Comparison of ENCODE assay signal across 8 cellular contexts in the genomic region with DNA sequence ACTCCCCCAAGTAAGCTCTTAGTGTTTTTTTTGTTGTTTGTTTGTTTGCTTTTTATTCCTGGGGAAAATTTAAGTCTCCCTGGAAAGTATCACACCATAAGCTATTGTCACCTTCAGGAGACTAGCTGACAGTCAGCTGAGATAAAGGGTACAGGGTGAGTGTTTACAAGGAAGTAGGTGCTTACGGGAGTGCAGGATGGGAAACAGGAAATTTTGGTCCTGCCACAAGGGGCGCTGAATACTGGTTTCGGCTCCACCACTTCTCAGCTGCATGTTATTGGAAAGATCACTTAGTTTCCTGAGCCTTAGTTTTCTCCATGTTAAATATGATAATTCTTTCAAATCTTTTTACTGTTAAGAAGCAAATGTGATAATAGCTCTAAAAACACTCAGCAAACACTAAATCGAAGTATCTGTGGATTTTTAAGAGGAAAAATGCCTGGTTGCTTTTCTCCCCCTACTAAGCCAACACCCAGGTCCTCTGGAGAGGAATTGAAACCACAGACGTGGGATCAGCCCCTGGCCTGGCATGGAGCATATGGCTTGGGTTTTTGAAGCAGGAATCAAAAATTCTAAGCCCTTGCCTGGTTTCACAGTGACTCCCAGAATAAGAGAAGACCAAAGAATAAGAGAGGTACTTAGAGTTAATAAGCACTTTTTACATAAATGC.
DNase-seq lines count a peak whose midpoint lies in the region; ATAC-seq and TF ChIP-seq lines count a peak whose summit lies in the region.

No MANE protein-coding gene starts in this region.

- no peaks in the 10 kb centered on the region for H3K36me3 ChIP-seq in lung (ENCODE audit: control insufficient read depth in 2 of 2, insufficient read depth in 2 of 2, low read length in 2 of 2)

- H3K4me1 ChIP-seq in lung (ENCODE audit: control insufficient read depth in 2 of 2, insufficient read depth in 2 of 2, low read length in 2 of 2), result no peaks in the 10 kb centered on the region

- DNase-seq in GM03348 (ENCODE audit: low spot score), result peak; percentile 75
- peak; percentile 45 for DNase-seq in SHP77 treated with DMSO at 0.1 percent for 48 hours (lab: John Stamatoyannopoulos, UW)
- DNase-seq in dermis microvascular lymphatic vessel endothelial cell (ENCODE audit: low read depth in 2 of 2), result peak; percentile 9 to 41
- DNase-seq in lung (ENCODE audit: low spot score), result peak; percentile 51

- peaks cover 0 to 2% of the 10 kb centered on the region in 2 donors for H3K9me3 ChIP-seq in lung (ENCODE audit: control insufficient read depth in 2 of 2, insufficient read depth in 1 of 2, low read length in 1 of 2)

- H3K27ac ChIP-seq in 22Rv1 (no peak overlapping the region), lung (ENCODE audit: low read depth in 1 of 2, low read length in 1 of 2) (no peak overlapping the region)

- no peaks in the 10 kb centered on the region for H3K27me3 ChIP-seq in lung (ENCODE audit: control insufficient read depth, insufficient read depth)

- H3K4me3 ChIP-seq in lung, result no peak overlapping the region

- WGBS in lung, 2 donors, result 8 to 12% methylated on average over 5 of the region's 5 CpGs

- ATAC-seq in lung (ENCODE audit: insufficient read depth, low FRiP score), result no peak
- ATAC-seq in HG03521 (IDR thresholded peaks at IDR 0.05; ENCODE audit: unreplicated experiment), result no peak
- no peak for ATAC-seq in GM21737 (IDR thresholded peaks at IDR 0.05; ENCODE audit: unreplicated experiment)

- TF ChIP-seq CTCF in 22Rv1 (IDR thresholded peaks at IDR 0.05) (peak; percentile 90), LNCAP (IDR thresholded peaks at IDR 0.05) (peak; percentile 71), lung (IDR thresholded peaks at IDR 0.05; ENCODE audit: control extremely low read depth, extremely low read depth) (no peak)

Comparison
In these comparisons a context has a peak if more than half of its experiments do, and no peak if none do; other contexts are left out.
1. DNase-seq: peak in every context shown above with its lines; median percentile 75 in GM03348; 51 in lung; 45 in SHP77 treated with DMSO at 0.1 percent for 48 hours; 25 in dermis microvascular lymphatic vessel endothelial cell.